Comparison of ENCODE assay signal across 23 cellular contexts in the genomic region with DNA sequence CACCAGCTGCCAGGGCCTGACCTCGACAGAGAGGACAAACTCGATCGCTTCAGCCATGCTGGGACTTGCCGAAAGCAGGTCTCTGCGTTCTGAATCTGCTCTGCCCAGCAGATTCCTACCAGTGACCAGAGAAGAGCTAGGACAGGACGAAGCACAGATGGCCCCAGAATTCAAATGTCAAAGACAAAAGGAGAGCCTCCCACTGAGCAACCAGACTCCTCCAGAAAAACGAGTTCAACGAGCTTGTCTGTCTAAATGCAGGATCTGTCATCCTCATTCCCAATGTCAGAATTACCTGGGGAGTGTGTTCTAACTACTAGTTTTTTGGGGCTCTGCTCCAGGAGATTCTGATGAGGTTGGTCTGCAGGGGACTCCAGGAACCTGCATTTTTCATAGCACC. TPM values are rescaled to one million over a fixed set of nuclear protein-coding genes. Genes with fewer than 3 reads are reported as not detected.
"Had no signal": no experiment of that assay in that cellular context is flagged by ENCODE, and none has a peak within 500 bp of the region (broad histone marks: within the 10 kb centered on the region; RNA-seq: fewer than 3 reads in every experiment).

No MANE protein-coding gene starts in this region.

- H3K27ac Mint-ChIP-seq: activated naive CD8-positive, alpha-beta T cell; activated T-cell treated with anti-CD3 and anti-CD28 coated beads, Interleukin-2, amount 50 U/mL, for 24 hours; activated T-helper 17 cell treated with anti-CD3 and anti-CD28 coated beads, Interleukin-2, amount 50 U/mL, for 72 hours; endodermal cell; naive thymus-derived CD8-positive, alpha-beta T cell; progenitor cell of endocrine pancreas had no signal

- H3K4me3 ChIP-seq: adrenal gland, lower lobe of right lung, spleen, thoracic aorta, upper lobe of right lung had no signal

- H3K4me1 Mint-ChIP-seq: activated T-helper 17 cell treated with anti-CD3 and anti-CD28 coated beads, Interleukin-2, amount 50 U/mL, for 72 hours; endodermal cell had no signal

- H3K9me3 ChIP-seq: adrenal gland, lower lobe of right lung, spleen, thoracic aorta, upper lobe of right lung had no signal

- H3K4me3 Mint-ChIP-seq: activated naive CD8-positive, alpha-beta T cell; activated T-cell treated with anti-CD3 and anti-CD28 coated beads, Interleukin-2, amount 50 U/mL, for 24 hours; activated T-helper 17 cell treated with anti-CD3 and anti-CD28 coated beads, Interleukin-2, amount 50 U/mL, for 72 hours; endodermal cell; naive thymus-derived CD8-positive, alpha-beta T cell; WTC11 had no signal

- H3K9me3 Mint-ChIP-seq: activated T-cell treated with anti-CD3 and anti-CD28 coated beads, Interleukin-2, amount 50 U/mL, for 24 hours; activated T-helper 17 cell treated with anti-CD3 and anti-CD28 coated beads, Interleukin-2, amount 50 U/mL, for 72 hours; endodermal cell; naive thymus-derived CD8-positive, alpha-beta T cell; WTC11 had no signal

- H3K36me3 ChIP-seq: adrenal gland, lower lobe of right lung, spleen, thoracic aorta, upper lobe of right lung had no signal

- H3K27me3 ChIP-seq: adrenal gland, spleen, upper lobe of right lung had no signal

- H3K4me1 ChIP-seq: adrenal gland, lower lobe of right lung, spleen, upper lobe of right lung had no signal

- H3K27me3 Mint-ChIP-seq: activated naive CD8-positive, alpha-beta T cell; naive thymus-derived CD8-positive, alpha-beta T cell; progenitor cell of endocrine pancreas had no signal

- H3K36me3 Mint-ChIP-seq: activated naive CD8-positive, alpha-beta T cell; naive thymus-derived CD8-positive, alpha-beta T cell; WTC11 had no signal

- H3K27ac ChIP-seq: adrenal gland, epithelial cell of prostate, lower lobe of right lung, spleen, thoracic aorta, upper lobe of right lung had no signal

- DNase-seq: activated naive CD4-positive, alpha-beta T cell; activated T-cell treated with anti-CD3 and anti-CD28 coated beads, Interleukin-2, amount 50 U/mL, for 24 hours; adrenal gland; cerebellar nuclear complex; cortex of kidney; endodermal cell; foreskin fibroblast; lower lobe of right lung; naive thymus-derived CD8-positive, alpha-beta T cell; spleen; stimulated activated CD4-positive, alpha-beta T cell treated with anti-CD3 and anti-CD28 coated beads, Interleukin-4, amount 100 ng/mL, for 24 hours; stimulated activated naive CD4-positive, alpha-beta T cell treated with Interleukin-2 at 50 U/mL for 16 hours; T-helper 9 cell; upper lobe of right lung had no signal

RNA-seq across cellular contexts. Expression of gene AK8, which starts 13.4 kb away (rescaled TPM):
- total RNA-seq: bronchial epithelial cell; left lobe of liver; naive thymus-derived CD8-positive, alpha-beta T cell; T-helper 1 cell treated with Interleukin-12 subunit alpha and Interleukin-12 subunit beta and Interleukin-4 antibody, amounts not matched to agents 30 ng/mL and 1 ng/mL, for 36 hours had no signal
